16 cellular contexts compared by ENCODE assay signal in the genomic region with DNA sequence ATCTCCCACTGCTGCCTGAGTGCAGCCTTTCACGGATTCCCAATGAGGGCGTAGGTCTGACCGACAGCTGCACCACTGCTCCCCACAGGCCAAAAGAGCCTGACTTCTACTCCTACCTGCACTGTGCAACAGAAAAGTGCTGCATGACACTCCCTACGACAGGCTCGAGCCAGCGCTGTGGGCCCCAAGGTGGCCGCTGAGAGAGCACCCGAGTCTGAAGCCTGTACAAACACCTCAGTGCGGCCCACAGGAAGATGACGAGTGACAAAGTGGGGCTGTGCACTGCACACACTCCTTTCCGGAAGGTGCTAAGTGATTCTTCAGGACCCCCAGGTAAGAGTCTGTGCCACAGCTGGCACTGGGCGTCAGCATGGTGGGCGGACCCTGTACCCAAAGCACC. TPM values are rescaled to one million over a fixed set of nuclear protein-coding genes. Genes with fewer than 3 reads are reported as not detected.
DNase-seq lines count a peak whose midpoint lies in the region; ATAC-seq, FAIRE-seq and TF ChIP-seq lines count a peak whose summit lies in the region.
"Had no signal": no experiment of that assay in that cellular context is flagged by ENCODE, and none has a peak within 500 bp of the region (broad histone marks: within the 10 kb centered on the region; RNA-seq: fewer than 3 reads in every experiment).

No MANE protein-coding gene starts in this region.

- H3K36me3 ChIP-seq in BLaER1 = peaks cover 97% of the 10 kb centered on the region
- H3K36me3 ChIP-seq in K562 (ENCODE audit: control insufficient read depth, insufficient read depth, low read length) = peaks cover 90% of the 10 kb centered on the region
- H3K36me3 ChIP-seq in thyroid gland = no peaks in the 10 kb centered on the region

- H2AFZ ChIP-seq in K562 (ENCODE audit: low read depth, low read length) = no peak overlapping the region

- TF ChIP-seq POLR2A in K562 (conservative IDR thresholded peaks at IDR 0.05) (no peak), thyroid gland (IDR thresholded peaks at IDR 0.05) (no peak)

- no peaks in the 10 kb centered on the region for H3K9me1 ChIP-seq in K562 (ENCODE audit: control insufficient read depth, insufficient read depth, low read length)

- no peaks in the 10 kb centered on the region for H3K79me2 ChIP-seq in K562 (ENCODE audit: control insufficient read depth, insufficient read depth, low read length)

- 94% methylated on average over 13 of the region's 13 CpGs for WGBS in K562 (ENCODE audit: insufficient coverage, low coverage, missing lambda C conversion rate)
- 95 to 98% methylated on average over 4 to 13 of the region's 13 CpGs for WGBS in thyroid gland, 2 donors

- DNase-seq in K562 (ENCODE audit: extremely low read depth in 1 of 4, low spot score in 3 of 4) (no peak), myocyte (ENCODE audit: low read depth) (peak; percentile 1), thyroid gland (no peak)
- DNase-seq: 8988T; Calu3; CD8-positive, alpha-beta T cell; DMS79 treated with DMSO at 0.1 percent for 48 hours; HCEC 1CT; KG1 had no signal

- CTCF ChIA-PET in K562 (lab: Yijun Ruan, JAX; ENCODE audit: low intra/inter-chr PET ratio) = no interaction called here

- H3K4me3 ChIP-seq in BLaER1 (no peak overlapping the region), K562 (no peak overlapping the region), thyroid gland (replicated peaks in 1 of 3) (no peak overlapping the region)
- H3K4me3 ChIP-seq: BLaER1 treated with 17β-estradiol and CSF1 and Interleukin-3, amounts not matched to agents 10 nM and 100 nM; GM12878 had no signal

- in situ Hi-C loops in K562 (cut with MboI) = no loop called here

- no peak for FAIRE-seq in K562 (lab: Jason Lieb, UNC)
- FAIRE-seq: GM12878, H54 had no signal

- no peaks in the 10 kb centered on the region for H3K9me3 ChIP-seq in BLaER1
- H3K9me3 ChIP-seq in K562 (replicated peaks; ENCODE audit: control insufficient read depth, insufficient read depth, low read depth, low read length) = no peaks in the 10 kb centered on the region
- H3K9me3 ChIP-seq in thyroid gland = no peaks in the 10 kb centered on the region
- H3K9me3 ChIP-seq: BLaER1 treated with 17β-estradiol and CSF1 and Interleukin-3, amounts not matched to agents 10 nM and 100 nM had no signal

- H3K27ac ChIP-seq in BLaER1 (0 out of 2 replicates have a peak overlapping the region, but pooled peaks have one; percentile 22), K562 (ENCODE audit: extremely low read depth, low read depth, low read length) (no peak overlapping the region), thyroid gland (no peak overlapping the region)
- H3K27ac ChIP-seq: BLaER1 treated with 17β-estradiol and CSF1 and Interleukin-3, amounts not matched to agents 10 nM and 100 nM; HL-60 had no signal

- no peak for TF ChIP-seq CTCF in K562 (IDR thresholded peaks at IDR 0.05 in 2 of 3, conservative IDR thresholded peaks at IDR 0.05 in 1 of 3; ENCODE audit: insufficient read depth in 2 of 3, low read depth in 1 of 3, low read length in 3 of 3)
- no peak for TF ChIP-seq CTCF in thyroid gland (IDR thresholded peaks at IDR 0.05)

- ATAC-seq in K562 (no peak), GM19463 (IDR thresholded peaks at IDR 0.05; ENCODE audit: unreplicated experiment) (no peak), HG03196 (IDR thresholded peaks at IDR 0.05; ENCODE audit: unreplicated experiment) (no peak)
- ATAC-seq: CD8-positive, alpha-beta T cell; GM12878 had no signal

- no peak overlapping the region for H3K4me2 ChIP-seq in BLaER1
- no peak overlapping the region for H3K4me2 ChIP-seq in K562 (ENCODE audit: insufficient read depth, low read length)
- H3K4me2 ChIP-seq: BLaER1 treated with 17β-estradiol and CSF1 and Interleukin-3, amounts not matched to agents 10 nM and 100 nM had no signal

- H3K9ac ChIP-seq in BLaER1 (no peak overlapping the region), K562 (ENCODE audit: insufficient read depth in 1 of 2, low read depth in 2 of 2, low read length in 2 of 2) (peak overlapping the region in 1 of 2 experiments; percentile 55; a peak in 2 of 4 replicates)

- no peak for TF ChIP-seq EP300 in K562 (IDR thresholded peaks at IDR 0.05; ENCODE audit: low read length)

- BruUV-seq in K562 (replicated peaks; lab: Mats Ljungman, UMichigan) = no TSS peak

- H3K27me3 ChIP-seq in BLaER1 (no peaks in the 10 kb centered on the region), K562 (ENCODE audit: control insufficient read depth in 2 of 2, insufficient read depth in 2 of 2, low read length in 2 of 2) (no peaks in the 10 kb centered on the region), thyroid gland (no peaks in the 10 kb centered on the region)
- H3K27me3 ChIP-seq: BLaER1 treated with 17β-estradiol and CSF1 and Interleukin-3, amounts not matched to agents 10 nM and 100 nM had no signal

- POLR2A ChIA-PET in K562 (lab: Yijun Ruan, JAX) = interaction anchor here (0.8 to 1.2 kb wide), 2 partner anchors 13 to 14 kb away, joined by 3 to 6 read pairs; no protein-coding TSS in a partner anchor

- H3K4me1 ChIP-seq in BLaER1 = no peaks in the 10 kb centered on the region
- H3K4me1 ChIP-seq in K562 (replicated peaks in 1 of 2; ENCODE audit: control insufficient read depth in 2 of 2, insufficient read depth in 2 of 2, low read length in 2 of 2) = no peaks in the 10 kb centered on the region
- H3K4me1 ChIP-seq in thyroid gland = no peaks in the 10 kb centered on the region

- no peak for TF ChIP-seq RAD21 in K562 (CRISPR knock-in tag; conservative IDR thresholded peaks at IDR 0.05 in 1 of 2, IDR thresholded peaks at IDR 0.05 in 1 of 2)

- H4K20me1 ChIP-seq in BLaER1 (peaks cover 8% of the 10 kb centered on the region; the same call in 1 of the 2 replicates), K562 (replicated peaks; ENCODE audit: control insufficient read depth, insufficient read depth, low read length) (no peaks in the 10 kb centered on the region)

- intact Hi-C loops in K562 (cut with micrococcal nuclease) = no loop called here
- intact Hi-C loops in thyroid gland (cut with DNase I) = no loop called here

RNA-seq across cellular contexts. Expression of gene FANCA, which starts 41.2 kb away (rescaled TPM):
- 912 and 1,798 TPM in 2 replicates for total RNA-seq in K562 (2011; cell fraction: chromatin; rRNA removed; ENCODE audit: low replicate concordance)
- total RNA-seq in K562 (2011; cell fraction: nucleolus; rRNA removed) = 750 and 775 TPM in 2 replicates
- total RNA-seq in K562 (2011; cell fraction: nucleoplasm; rRNA removed) = 650 and 708 TPM in 2 replicates
- total RNA-seq in K562 (2014; rRNA removed) (53.4 and 72.0 TPM in 2 replicates), K562 (2014; rRNA removed; fragmentation: Illumina TruSeq; extraction: Trizol) (40.2 and 48.6 TPM in 2 replicates), K562 (2015; rRNA removed; fragmentation: Illumina TruSeq; extraction: Trizol) (46.4 and 51.6 TPM in 2 replicates), K562 (2021) (108 and 115 TPM in 2 replicates), myocyte (3.0 and 4.4 TPM in 2 replicates), thyroid gland (10 to 100 TPM in 1 of 4 donors, 1 to 10 TPM in 3; 2.3 to 10.3 (median 3.6) TPM)
- polyA plus RNA-seq in K562 (2011; rRNA removed) (65.4 and 83.5 TPM in 2 replicates), K562 (2014; fragmentation: Illumina TruSeq; extraction: Trizol) (72.8 and 78.9 TPM in 2 replicates), K562 (2014; fragmentation: Nextera tagmentation; extraction: Ambion mirVana) (1 to 10 TPM; 6.9 to 9.3 TPM), K562 (2014; rRNA removed) (114 TPM in 2 replicates)
- 48.3 and 57.4 TPM in 2 replicates for polyA plus RNA-seq in K562 (2011; cell fraction: cytosol; rRNA removed)
- polyA plus RNA-seq in K562 (2011; cell fraction: nucleus; rRNA removed) = 378 and 509 TPM in 2 replicates
- 61.8 and 65.9 TPM in 2 replicates for polyA plus RNA-seq in K562 (2012)
- polyA minus RNA-seq in K562 (2011; rRNA and poly(A)+ RNA removed) = 109 and 120 TPM in 2 replicates
- polyA minus RNA-seq in K562 (2011; cell fraction: cytosol; rRNA and poly(A)+ RNA removed) = 54.5 and 57.5 TPM in 2 replicates
- 197 and 206 TPM in 2 replicates for polyA minus RNA-seq in K562 (2011; cell fraction: nucleus; rRNA and poly(A)+ RNA removed)
- 3.3 TPM for polyA plus RNA-seq in myocyte (2012)

RNA-seq across cellular contexts. Expression of gene SPIRE2, which starts 53.1 kb away (rescaled TPM):
- total RNA-seq in K562 (2011; cell fraction: chromatin; rRNA removed; ENCODE audit: low replicate concordance) = 16.2 and 31.3 TPM in 2 replicates
- 15.7 and 25.0 TPM in 2 replicates for total RNA-seq in K562 (2011; cell fraction: nucleolus; rRNA removed)
- 13.4 and 13.9 TPM in 2 replicates for total RNA-seq in K562 (2011; cell fraction: nucleoplasm; rRNA removed)
- total RNA-seq in K562 (2014; rRNA removed) = 6.5 and 6.9 TPM in 2 replicates
- 2.9 TPM in 2 replicates for total RNA-seq in K562 (2014; rRNA removed; fragmentation: Illumina TruSeq; extraction: Trizol)
- total RNA-seq in K562 (2015; rRNA removed; fragmentation: Illumina TruSeq; extraction: Trizol) = 4.1 and 4.6 TPM in 2 replicates
- 6.9 and 8.9 TPM in 2 replicates for total RNA-seq in K562 (2021)
- 4.7 and 6.0 TPM in 2 replicates for polyA plus RNA-seq in K562 (2011; rRNA removed)
- 4.6 and 8.1 TPM in 2 replicates for polyA plus RNA-seq in K562 (2011; cell fraction: cytosol; rRNA removed)
- polyA plus RNA-seq in K562 (2011; cell fraction: nucleus; rRNA removed) = 19.7 and 32.5 TPM in 2 replicates
- polyA plus RNA-seq in K562 (2012) = 3.8 and 5.7 TPM in 2 replicates
- polyA plus RNA-seq in K562 (2014; fragmentation: Illumina TruSeq; extraction: Trizol) = 3.9 and 4.0 TPM in 2 replicates
- polyA plus RNA-seq in K562 (2014; fragmentation: Nextera tagmentation; extraction: Ambion mirVana) = under 1 TPM; 0.70 to 0.76 TPM
- polyA plus RNA-seq in K562 (2014; rRNA removed) = 5.5 and 7.5 TPM in 2 replicates
- polyA minus RNA-seq in K562 (2011; rRNA and poly(A)+ RNA removed) = 2.1 and 3.5 TPM in 2 replicates
- polyA minus RNA-seq in K562 (2011; cell fraction: cytosol; rRNA and poly(A)+ RNA removed) = 4.3 and 7.3 TPM in 2 replicates
- 6.5 and 8.2 TPM in 2 replicates for polyA minus RNA-seq in K562 (2011; cell fraction: nucleus; rRNA and poly(A)+ RNA removed)
- 2.3 and 2.4 TPM in 2 replicates for total RNA-seq in myocyte
- 2.6 TPM for polyA plus RNA-seq in myocyte (2012)
- 10 to 100 TPM in 2 of 4 donors, 1 to 10 TPM in 2; 7.0 to 10.9 (median 9.5) TPM for total RNA-seq in thyroid gland

RNA-seq across cellular contexts. Expression of gene ZNF276, which starts 53.9 kb away (rescaled TPM):
- total RNA-seq in K562 (2011; cell fraction: chromatin; rRNA removed; ENCODE audit: low replicate concordance) = 123 and 273 TPM in 2 replicates
- total RNA-seq in K562 (2011; cell fraction: nucleolus; rRNA removed) = 130 and 136 TPM in 2 replicates
- 112 and 149 TPM in 2 replicates for total RNA-seq in K562 (2011; cell fraction: nucleoplasm; rRNA removed)
- total RNA-seq in K562 (2014; rRNA removed) (28.0 and 31.4 TPM in 2 replicates), K562 (2014; rRNA removed; fragmentation: Illumina TruSeq; extraction: Trizol) (9.2 and 9.8 TPM in 2 replicates), K562 (2015; rRNA removed; fragmentation: Illumina TruSeq; extraction: Trizol) (13.9 and 16.9 TPM in 2 replicates), K562 (2021) (40.0 and 43.9 TPM in 2 replicates), myocyte (11.3 and 19.8 TPM in 2 replicates), thyroid gland (10 to 100 TPM; 21.2 to 38.9 (median 24.9) TPM)
- polyA plus RNA-seq in K562 (2011; rRNA removed) (15.8 and 21.7 TPM in 2 replicates), K562 (2014; fragmentation: Illumina TruSeq; extraction: Trizol) (17.2 and 29.0 TPM in 2 replicates), K562 (2014; fragmentation: Nextera tagmentation; extraction: Ambion mirVana) (under 1 TPM; 0.49 to 0.80 TPM), K562 (2014; rRNA removed) (36.7 and 42.4 TPM in 2 replicates)
- 16.1 and 25.5 TPM in 2 replicates for polyA plus RNA-seq in K562 (2011; cell fraction: cytosol; rRNA removed)
- polyA plus RNA-seq in K562 (2011; cell fraction: nucleus; rRNA removed) = 120 and 167 TPM in 2 replicates
- polyA plus RNA-seq in K562 (2012) = 27.0 and 27.2 TPM in 2 replicates
- polyA minus RNA-seq in K562 (2011; rRNA and poly(A)+ RNA removed) = 6.4 and 10.5 TPM in 2 replicates
- polyA minus RNA-seq in K562 (2011; cell fraction: cytosol; rRNA and poly(A)+ RNA removed) = 16.7 and 19.7 TPM in 2 replicates
- polyA minus RNA-seq in K562 (2011; cell fraction: nucleus; rRNA and poly(A)+ RNA removed) = 27.6 and 35.0 TPM in 2 replicates
- polyA plus RNA-seq in myocyte (2012) = 13.4 TPM

RNA-seq across cellular contexts. Expression of gene VPS9D1, which starts 54.5 kb away (rescaled TPM):
- 5.2 and 13.2 TPM in 2 replicates for total RNA-seq in K562 (2011; cell fraction: chromatin; rRNA removed; ENCODE audit: low replicate concordance)
- total RNA-seq in K562 (2011; cell fraction: nucleolus; rRNA removed) = 9.5 and 9.9 TPM in 2 replicates
- total RNA-seq in K562 (2011; cell fraction: nucleoplasm; rRNA removed) = 4.3 and 4.5 TPM in 2 replicates
- total RNA-seq in K562 (2014; rRNA removed) (2.9 and 3.0 TPM in 2 replicates), K562 (2014; rRNA removed; fragmentation: Illumina TruSeq; extraction: Trizol) (0.26 and 0.33 TPM in 2 replicates), K562 (2015; rRNA removed; fragmentation: Illumina TruSeq; extraction: Trizol) (0.58 and 0.94 TPM in 2 replicates), K562 (2021) (3.1 and 3.7 TPM in 2 replicates), myocyte (10.5 and 10.6 TPM in 2 replicates), thyroid gland (10 to 100 TPM in 1 of 4 donors, 1 to 10 TPM in 3; 3.1 to 15.6 (median 9.0) TPM)
- polyA plus RNA-seq in K562 (2011; rRNA removed) (0.95 and 2.9 TPM in 2 replicates), K562 (2014; fragmentation: Illumina TruSeq; extraction: Trizol) (1.1 and 2.7 TPM in 2 replicates), K562 (2014; fragmentation: Nextera tagmentation; extraction: Ambion mirVana) (1 to 10 TPM; 1.0 to 1.4 TPM), K562 (2014; rRNA removed) (3.0 and 3.5 TPM in 2 replicates)
- 1.3 and 3.5 TPM in 2 replicates for polyA plus RNA-seq in K562 (2011; cell fraction: cytosol; rRNA removed)
- polyA plus RNA-seq in K562 (2011; cell fraction: nucleus; rRNA removed) = 9.4 and 15.9 TPM in 2 replicates
- 4.5 and 13.7 TPM in 2 replicates for polyA plus RNA-seq in K562 (2012)
- 0.42 and 0.66 TPM in 2 replicates for polyA minus RNA-seq in K562 (2011; rRNA and poly(A)+ RNA removed)
- 1.8 and 2.7 TPM in 2 replicates for polyA minus RNA-seq in K562 (2011; cell fraction: cytosol; rRNA and poly(A)+ RNA removed)
- polyA minus RNA-seq in K562 (2011; cell fraction: nucleus; rRNA and poly(A)+ RNA removed) = 2.7 and 2.9 TPM in 2 replicates
- 17.9 TPM for polyA plus RNA-seq in myocyte (2012)
